1 cellular context compared by ENCODE assay signal in the genomic region with DNA sequence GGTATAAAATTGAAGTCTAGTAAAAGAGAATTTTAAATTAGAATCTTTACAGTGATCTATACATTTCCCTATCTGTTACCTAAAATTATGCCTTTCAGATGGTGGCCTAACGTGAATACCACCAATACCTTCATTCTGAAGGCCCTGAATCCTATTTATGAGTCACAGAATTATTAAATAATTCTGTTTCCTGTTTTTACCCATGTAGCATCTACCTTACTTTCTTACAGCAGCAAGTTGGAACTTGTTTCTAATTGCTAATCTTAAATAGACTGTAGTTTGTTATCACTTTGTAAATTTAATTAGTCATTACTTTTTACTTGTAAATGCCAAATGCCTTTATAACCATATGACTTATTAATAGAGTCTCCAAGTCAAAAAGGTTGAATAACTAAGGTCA.
A peak's percentile ranks its signal among the peaks of the same experiment; 100 is the strongest.
TF ChIP-seq lines count a peak whose summit lies in the region.

No MANE protein-coding gene starts in this region.

TF ChIP-seq in A549, 52 proteins besides CTCF, POLR2A, EP300 and RAD21 (continued from another document):
- TF ChIP-seq, protein P1, sequence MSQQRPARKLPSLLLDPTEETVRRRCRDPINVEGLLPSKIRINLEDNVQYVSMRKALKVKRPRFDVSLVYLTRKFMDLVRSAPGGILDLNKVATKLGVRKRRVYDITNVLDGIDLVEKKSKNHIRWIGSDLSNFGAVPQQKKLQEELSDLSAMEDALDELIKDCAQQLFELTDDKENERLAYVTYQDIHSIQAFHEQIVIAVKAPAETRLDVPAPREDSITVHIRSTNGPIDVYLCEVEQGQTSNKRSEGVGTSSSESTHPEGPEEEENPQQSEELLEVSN (IDR thresholded peaks at IDR 0.05; ENCODE audit: borderline replicate concordance, low read depth) = no peak
- 0 out of 2 replicates have a peak, but pooled peaks have one; percentile 21 for TF ChIP-seq RARB (CRISPR knock-in tag; IDR thresholded peaks at IDR 0.05)
